Comparison of ENCODE assay signal across 26 cellular contexts in the genomic region with DNA sequence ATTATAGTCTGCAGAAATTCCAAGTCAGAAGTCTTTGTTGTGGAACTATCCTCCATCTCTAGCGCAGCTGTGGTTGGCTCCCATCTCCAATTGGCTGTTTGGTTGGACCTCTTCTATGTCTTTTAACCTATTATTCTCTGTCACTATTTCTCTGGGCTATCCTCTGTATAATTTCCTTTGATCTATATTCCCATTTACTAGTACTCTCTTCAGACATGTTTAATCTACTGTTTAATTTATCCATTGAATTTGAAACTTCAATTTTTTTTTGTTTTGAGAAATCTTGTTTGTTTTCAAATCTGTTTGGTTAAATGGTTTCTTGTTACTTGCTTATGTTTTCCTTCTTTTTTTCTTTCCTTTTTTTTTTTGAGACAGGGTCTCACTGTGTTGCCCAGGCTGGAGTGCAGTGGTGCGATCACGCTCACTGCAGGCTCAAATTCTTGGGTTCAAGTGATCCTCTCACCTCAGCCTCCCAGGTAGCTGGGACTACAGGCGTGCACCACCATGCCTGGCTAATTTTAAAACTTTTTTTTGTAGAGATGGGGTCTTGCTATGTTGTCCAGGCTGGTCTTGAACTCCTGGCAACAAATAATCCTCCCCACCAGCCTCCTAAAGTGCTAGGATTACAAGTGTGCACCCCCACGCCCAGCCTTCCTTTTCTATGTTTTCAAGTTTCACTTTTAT. TPM values are rescaled to one million over a fixed set of nuclear protein-coding genes. Genes with fewer than 3 reads are reported as not detected.
A peak's percentile ranks its signal among the peaks of the same experiment; 100 is the strongest.
DNase-seq lines count a peak whose midpoint lies in the region; ATAC-seq and TF ChIP-seq lines count a peak whose summit lies in the region.
"Had no signal": no experiment of that assay in that cellular context is flagged by ENCODE, and none has a peak within 500 bp of the region (broad histone marks: within the 10 kb centered on the region; RNA-seq: fewer than 3 reads in every experiment).

No MANE protein-coding gene starts in this region.

- TF ChIP-seq CTCF in cardiac muscle cell (IDR thresholded peaks at IDR 0.05; ENCODE audit: low read depth, low read length) (no peak), HEK293 (tag by site-specific recombination; IDR thresholded peaks at IDR 0.05) (no peak), adrenal gland (IDR thresholded peaks at IDR 0.05) (no peak), mesothelial cell of epicardium (IDR thresholded peaks at IDR 0.05; ENCODE audit: unreplicated experiment) (no peak)

- no peak for TF ChIP-seq POLR2A in adrenal gland (IDR thresholded peaks at IDR 0.05)

- POLR2A ChIA-PET in HEK293 (lab: Yijun Ruan, JAX): no interaction called here
- POLR2A ChIA-PET in naive thymus-derived CD8-positive, alpha-beta T cell (lab: Charles Lee): no interaction called here

- H3K27me3 Mint-ChIP-seq in mesothelial cell of epicardium (ENCODE audit: low read depth): no peaks in the 10 kb centered on the region
- H3K27me3 Mint-ChIP-seq in naive thymus-derived CD8-positive, alpha-beta T cell: no peaks in the 10 kb centered on the region
- H3K27me3 Mint-ChIP-seq: CD4-positive, alpha-beta memory T cell had no signal

- H3K4me1 ChIP-seq in cardiac muscle cell (ENCODE audit: low read depth) (peaks cover 17% of the 10 kb centered on the region), right cardiac atrium (ENCODE audit: control insufficient read depth, insufficient read depth, low read length) (no peaks in the 10 kb centered on the region), HEK293 (ENCODE audit: control insufficient read depth, insufficient read depth, low read length) (no peaks in the 10 kb centered on the region), adrenal gland (replicated peaks in 1 of 2) (peaks cover 21 to 44% of the 10 kb centered on the region in 2 donors)

- intact Hi-C loops in right cardiac atrium (cut with DNase I): no loop called here
- intact Hi-C loops in adrenal gland (cut with DNase I): no loop called here
- intact Hi-C loops in posterior cingulate gyrus (cut with DNase I): no loop called here

- H3K36me3 Mint-ChIP-seq in mesothelial cell of epicardium: peaks cover 27% of the 10 kb centered on the region
- H3K36me3 Mint-ChIP-seq in naive thymus-derived CD8-positive, alpha-beta T cell: peaks cover 8 to 80% (median 37%) of the 10 kb centered on the region in 3 donors

- H3K36me3 ChIP-seq in cardiac muscle cell: no peaks in the 10 kb centered on the region
- H3K36me3 ChIP-seq in HEK293 (ENCODE audit: control insufficient read depth in 2 of 2, insufficient read depth in 1 of 2, low read length in 2 of 2): peaks cover 0 to 22% of the 10 kb centered on the region in 2 experiments; a peak in 1 of 3 replicates
- peaks cover 0 to 5% of the 10 kb centered on the region in 2 donors for H3K36me3 ChIP-seq in adrenal gland (replicated peaks in 1 of 2)

- H3K9me3 Mint-ChIP-seq in mesothelial cell of epicardium: peaks cover 9% of the 10 kb centered on the region
- H3K9me3 Mint-ChIP-seq in naive thymus-derived CD8-positive, alpha-beta T cell: no peaks in the 10 kb centered on the region
- H3K9me3 Mint-ChIP-seq: GM23338 had no signal

- no peak overlapping the region for H3K4me3 ChIP-seq in cardiac muscle cell
- H3K4me3 ChIP-seq in right cardiac atrium (ENCODE audit: low read length): no peak overlapping the region
- H3K4me3 ChIP-seq in HEK293 (ENCODE audit: low read depth, low read length): no peak overlapping the region
- H3K4me3 ChIP-seq in adrenal gland: no peak overlapping the region
- H3K4me3 ChIP-seq: BLaER1 treated with 17β-estradiol and CSF1 and Interleukin-3, amounts not matched to agents 10 nM and 100 nM; GM12878; GM23338; HAP-1; SK-N-MC had no signal

- CTCF ChIA-PET in HEK293 (lab: Yijun Ruan, JAX): no interaction called here

- no peak for ATAC-seq in right cardiac atrium
- ATAC-seq in naive thymus-derived CD8-positive, alpha-beta T cell: no peak
- ATAC-seq: GM12878, GM23338 had no signal

- H3K9me3 ChIP-seq in cardiac muscle cell (ENCODE audit: low read depth) (no peaks in the 10 kb centered on the region), right cardiac atrium (ENCODE audit: control insufficient read depth, low read length) (no peaks in the 10 kb centered on the region), HEK293 (ENCODE audit: control insufficient read depth, insufficient read depth, low read depth, low read length) (no peaks in the 10 kb centered on the region), adrenal gland (replicated peaks in 1 of 3) (no peaks in the 10 kb centered on the region)
- H3K9me3 ChIP-seq: HAP-1 had no signal

- DNase-seq in cardiac muscle cell (ENCODE audit: low read depth in 1 of 2, low spot score in 1 of 2) (no peak), right cardiac atrium (no peak), adrenal gland (no peak), mesothelial cell of epicardium (ENCODE audit: low spot score in 2 of 2, unreplicated experiment in 2 of 2) (no peak), posterior cingulate gyrus (no peak), cerebellum (ENCODE audit: low spot score) (no peak)
- no peak for DNase-seq in naive thymus-derived CD8-positive, alpha-beta T cell
- DNase-seq: AML-193; CD4-positive, alpha-beta memory T cell; COR-L47; GDM1; Karpas-422; NCI-H1092; NCI-H1417 treated with DMSO at 0.1 percent for 48 hours; NCI-H1694 treated with DMSO at 0.1 percent for 48 hours; NCI-H2081 treated with DMSO at 0.1 percent for 48 hours; NCI-H2171; NCI-H345; NCI-H510A treated with DMSO at 0.1 percent for 48 hours; SIG-M5 had no signal

- peak overlapping the region; percentile 89 for H3K27ac Mint-ChIP-seq in mesothelial cell of epicardium
- H3K27ac Mint-ChIP-seq in naive thymus-derived CD8-positive, alpha-beta T cell: peak overlapping the region in 5 of 10 donors; percentile 2 to 81 (median 73)
- H3K27ac Mint-ChIP-seq: GM23338 had no signal

- H3K4me1 Mint-ChIP-seq in mesothelial cell of epicardium: peaks cover 27% of the 10 kb centered on the region
- H3K4me1 Mint-ChIP-seq in naive thymus-derived CD8-positive, alpha-beta T cell: peaks cover 12 to 33% (median 23%) of the 10 kb centered on the region in 4 donors

- no peaks in the 10 kb centered on the region for H3K27me3 ChIP-seq in cardiac muscle cell
- no peaks in the 10 kb centered on the region for H3K27me3 ChIP-seq in right cardiac atrium (ENCODE audit: control insufficient read depth, insufficient read depth)
- H3K27me3 ChIP-seq in adrenal gland: no peaks in the 10 kb centered on the region
- H3K27me3 ChIP-seq: BLaER1 treated with 17β-estradiol and CSF1 and Interleukin-3, amounts not matched to agents 10 nM and 100 nM had no signal

- H3K27ac ChIP-seq in cardiac muscle cell (peak overlapping the region; percentile 39), right cardiac atrium (ENCODE audit: low read length) (no peak overlapping the region), HEK293 (ENCODE audit: extremely low read depth, low read depth, low read length) (no peak overlapping the region), adrenal gland (peak overlapping the region in 3 of 5 donors; percentile 39 to 77 (median 61))
- H3K27ac ChIP-seq: BLaER1 treated with 17β-estradiol and CSF1 and Interleukin-3, amounts not matched to agents 10 nM and 100 nM; SK-N-MC had no signal

- 98% methylated on average over 5 of the region's 5 CpGs for WGBS in right cardiac atrium
- WGBS in adrenal gland, 4 donors: 91 to 96% (median 93%) methylated on average over 5 of the region's 5 CpGs

- H3K4me3 Mint-ChIP-seq in mesothelial cell of epicardium: no peak overlapping the region
- H3K4me3 Mint-ChIP-seq in naive thymus-derived CD8-positive, alpha-beta T cell: peak overlapping the region in 1 of 10 donors; percentile 20
- H3K4me3 Mint-ChIP-seq: GM23338 had no signal

TF ChIP-seq in HEK293, 187 proteins besides CTCF, POLR2A, EP300 and RAD21:
- TF ChIP-seq GFI1B (tag by site-specific recombination; IDR thresholded peaks at IDR 0.05) (no peak), ZNF121 (tag by site-specific recombination; IDR thresholded peaks at IDR 0.05) (peak; percentile 92)

RNA-seq across cellular contexts. Expression of a gene that starts 28.1 kb away (rescaled TPM):
- total RNA-seq in cardiac muscle cell (5.1 and 5.5 TPM in 2 replicates), right cardiac atrium (10 to 100 TPM; 15.3 to 20.3 (median 18.5) TPM), adrenal gland (100 to 1,000 TPM; 127 to 803 (median 239) TPM), mesothelial cell of epicardium (25.6 to 28.8 TPM (median 27.8 TPM) in 3 replicates), cerebellum (10.0 TPM)
- polyA plus RNA-seq in cardiac muscle cell (14.3 and 16.3 TPM in 2 replicates), right cardiac atrium (5.1 TPM), adrenal gland (100 to 1,000 TPM in 1 of 3 donors, 10 to 100 TPM in 2; 36.9 to 675 (median 49.4) TPM)
- total RNA-seq in naive thymus-derived CD8-positive, alpha-beta T cell: 10 to 100 TPM; 42.0 to 52.4 TPM
- polyA plus RNA-seq in naive thymus-derived CD8-positive, alpha-beta T cell: 10 to 100 TPM; 55.1 to 80.1 (median 65.3) TPM

RNA-seq across cellular contexts. Expression of a gene that starts 44.1 kb away (rescaled TPM):
- 0.54 TPM in 1 of 2 replicates, not detected in the other for total RNA-seq in cardiac muscle cell
- 0.70 and 0.87 TPM in 2 replicates for polyA plus RNA-seq in cardiac muscle cell
- not detected for total RNA-seq in right cardiac atrium
- not detected for polyA plus RNA-seq in right cardiac atrium
- total RNA-seq in adrenal gland: 10 to 100 TPM in 1 of 8 donors, 1 to 10 TPM in 6, not detected in 1; 1.2 to 24.6 (median 3.6) TPM
- 1 to 10 TPM; 1.3 to 4.0 (median 3.8) TPM for polyA plus RNA-seq in adrenal gland
- 0.29 to 1.4 TPM (median 0.97 TPM) in 3 replicates for total RNA-seq in mesothelial cell of epicardium
- 1.1 TPM for total RNA-seq in cerebellum
- total RNA-seq in naive thymus-derived CD8-positive, alpha-beta T cell: under 1 TPM in 1 of 2 experiments, not detected in 1; 0.65 TPM
- polyA plus RNA-seq in naive thymus-derived CD8-positive, alpha-beta T cell: not detected
- total RNA-seq: GM23338 had no signal
- polyA plus RNA-seq: CD4-positive, alpha-beta memory T cell; GM23338 had no signal

Comparison
In these comparisons a context has a peak if more than half of its experiments do, and no peak if none do; other contexts are left out.
1. H3K27ac ChIP-seq: peak in cardiac muscle cell (single experiment) and adrenal gland (3 of 5); none in right cardiac atrium (single experiment) and HEK293 (single experiment).